In genomic region chrX:123961268-123962005, GRCh38 we compare ENCODE assay signal across 8 cellular contexts. TPM values are rescaled to one million over a fixed set of nuclear protein-coding genes. Genes with fewer than 3 reads are reported as not detected.
A peak's percentile ranks its signal among the peaks of the same experiment; 100 is the strongest.
DNase-seq lines count a peak whose midpoint lies in the region; ATAC-seq and TF ChIP-seq lines count a peak whose summit lies in the region.

TSS of gene STAG2 (plus strand) at chrX:123961706. CDS start at chrX:124022628, 60,922 bp downstream.

- H3K27ac ChIP-seq in esophagus (ENCODE audit: low read depth in 2 of 2, low read length in 1 of 2), result peak within 1 kb of the TSS; percentile 96 to 98

- H3K27me3 ChIP-seq in esophagus (ENCODE audit: control insufficient read depth in 1 of 2, insufficient read depth in 2 of 2, low read length in 2 of 2), result no peaks in the 10 kb centered on the region

- WGBS in esophagus, 2 donors, result 1 to 42% methylated on average over 27 to 36 of the region's 38 CpGs

- H3K4me1 ChIP-seq in esophagus (ENCODE audit: control insufficient read depth in 2 of 2, insufficient read depth in 2 of 2, low read length in 1 of 2) (no peaks in the 10 kb centered on the region), mucosa of descending colon (ENCODE audit: low read depth) (no peaks in the 10 kb centered on the region)

- TF ChIP-seq CTCF in LNCaP clone FGC (IDR thresholded peaks at IDR 0.05; ENCODE audit: control insufficient read depth, extremely low read depth, insufficient read depth), result no peak
- TF ChIP-seq CTCF in mucosa of descending colon (IDR thresholded peaks at IDR 0.05), result no peak

- H3K4me3 ChIP-seq in LNCaP clone FGC (ENCODE audit: low read depth, low read length) (peak within 1 kb of the TSS; percentile 88), esophagus (ENCODE audit: low read depth in 1 of 2, low read length in 2 of 2) (peak within 1 kb of the TSS; percentile 70), mucosa of descending colon (peak within 1 kb of the TSS; percentile 70)

- no peaks in the 10 kb centered on the region for H3K36me3 ChIP-seq in esophagus (ENCODE audit: control insufficient read depth in 2 of 2, insufficient read depth in 2 of 2, low read length in 1 of 2)
- H3K36me3 ChIP-seq in mucosa of descending colon (ENCODE audit: low read depth), result no peaks in the 10 kb centered on the region

- peak; percentile 64 for ATAC-seq in mucosa of descending colon
- ATAC-seq in GM18861 (IDR thresholded peaks at IDR 0.05; ENCODE audit: unreplicated experiment), result no peak

- intact Hi-C loops in mucosa of descending colon (cut with DNase I, micrococcal nuclease), result no loop called here

- no peaks in the 10 kb centered on the region for H3K9me3 ChIP-seq in esophagus (ENCODE audit: control insufficient read depth in 2 of 2, insufficient read depth in 1 of 2, low read depth in 1 of 2, low read length in 1 of 2)
- H3K9me3 ChIP-seq in mucosa of descending colon, result no peaks in the 10 kb centered on the region

- DNase-seq in DMS153 treated with DMSO at 0.1 percent for 48 hours (lab: John Stamatoyannopoulos, UW; ENCODE audit: unreplicated experiment) (peak; percentile 70), LNCaP clone FGC (ENCODE audit: low read depth) (peak; percentile 55), RKO (ENCODE audit: low spot score) (peak; percentile 85), activated T-helper 1 cell treated with Interleukin-2 at 50 U/mL for 16 hours (ENCODE audit: low read depth) (peak; percentile 22), mucosa of descending colon (peak; percentile 67 to 77 (median 68))
- peak; percentile 14 to 21 for DNase-seq in stimulated activated CD8-positive, alpha-beta memory T cell treated with anti-CD3 and anti-CD28 coated beads, Interleukin-7, amount 100 ng/mL, for 4 hours (ENCODE audit: low read depth in 2 of 2)

RNA-seq across cellular contexts. Expression of gene STAG2, which starts in this region (rescaled TPM):
- 10 to 100 TPM; 13.5 to 14.8 TPM for polyA plus RNA-seq in esophagus
- total RNA-seq in mucosa of descending colon, result 10 to 100 TPM; 60.2 to 91.1 (median 69.5) TPM

Comparison
In these comparisons a context has a peak if more than half of its experiments do, and no peak if none do; other contexts are left out.
1. DNase-seq: peak in every context shown above with its lines; median percentile 85 in RKO; 70 in DMS153 treated with DMSO at 0.1 percent for 48 hours; 68 in mucosa of descending colon; 55 in LNCaP clone FGC; 22 in activated T-helper 1 cell treated with Interleukin-2 at 50 U/mL for 16 hours; 18 in stimulated activated CD8-positive, alpha-beta memory T cell treated with anti-CD3 and anti-CD28 coated beads, Interleukin-7, amount 100 ng/mL, for 4 hours.